1 cellular context compared by ENCODE assay signal in the genomic region with DNA sequence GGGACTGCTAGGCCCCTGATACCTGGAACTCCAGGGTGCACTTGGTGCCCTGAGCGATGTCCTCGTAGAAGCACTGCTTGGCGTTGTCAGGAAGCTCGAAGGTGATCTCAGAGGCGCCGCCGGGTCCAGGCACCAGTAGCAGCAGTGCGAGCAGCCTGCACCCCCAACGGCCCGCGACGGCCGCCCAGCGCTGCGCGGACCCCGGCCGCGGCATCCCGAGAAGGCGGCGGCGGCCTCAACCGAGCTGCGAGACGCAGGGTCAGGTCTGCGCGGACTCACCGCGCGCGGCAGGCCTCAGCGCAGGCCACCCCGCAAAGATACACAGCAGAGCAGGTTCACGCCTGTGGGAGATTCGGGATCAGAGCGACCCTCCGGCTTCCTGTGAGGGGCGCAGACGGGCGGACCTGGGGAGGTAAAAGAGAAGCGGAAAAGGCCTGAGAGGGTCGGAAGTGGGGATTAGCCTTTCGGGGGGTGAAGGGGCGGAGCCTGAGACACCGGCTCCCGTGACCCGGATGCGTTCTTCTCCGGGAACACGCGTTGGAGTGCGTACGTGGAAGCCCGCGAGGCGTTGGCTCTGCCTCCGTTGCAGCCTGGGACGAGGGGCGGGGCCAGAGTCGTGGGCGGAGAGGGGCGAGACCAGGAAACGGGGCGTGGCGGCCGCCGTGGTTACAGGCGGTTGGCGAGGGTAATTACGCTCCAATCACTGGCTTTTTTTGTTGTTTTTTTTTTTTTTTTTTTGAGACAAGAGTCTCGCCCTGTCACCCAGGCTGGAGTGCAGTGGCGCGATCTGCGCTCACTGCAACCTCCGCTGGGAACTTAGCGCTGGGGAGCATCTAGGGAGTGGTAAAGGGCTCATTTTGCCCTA.
TF ChIP-seq lines count a peak whose summit lies in the region.

Gene TMED7 (minus strand): TSS at position 458 of the 865 bp plus-strand sequence. CDS start 244 bp downstream, at position 214.

TF ChIP-seq in K562, 482 proteins besides CTCF, POLR2A, EP300 and RAD21 (continued from another document):
- TF ChIP-seq, protein P1, sequence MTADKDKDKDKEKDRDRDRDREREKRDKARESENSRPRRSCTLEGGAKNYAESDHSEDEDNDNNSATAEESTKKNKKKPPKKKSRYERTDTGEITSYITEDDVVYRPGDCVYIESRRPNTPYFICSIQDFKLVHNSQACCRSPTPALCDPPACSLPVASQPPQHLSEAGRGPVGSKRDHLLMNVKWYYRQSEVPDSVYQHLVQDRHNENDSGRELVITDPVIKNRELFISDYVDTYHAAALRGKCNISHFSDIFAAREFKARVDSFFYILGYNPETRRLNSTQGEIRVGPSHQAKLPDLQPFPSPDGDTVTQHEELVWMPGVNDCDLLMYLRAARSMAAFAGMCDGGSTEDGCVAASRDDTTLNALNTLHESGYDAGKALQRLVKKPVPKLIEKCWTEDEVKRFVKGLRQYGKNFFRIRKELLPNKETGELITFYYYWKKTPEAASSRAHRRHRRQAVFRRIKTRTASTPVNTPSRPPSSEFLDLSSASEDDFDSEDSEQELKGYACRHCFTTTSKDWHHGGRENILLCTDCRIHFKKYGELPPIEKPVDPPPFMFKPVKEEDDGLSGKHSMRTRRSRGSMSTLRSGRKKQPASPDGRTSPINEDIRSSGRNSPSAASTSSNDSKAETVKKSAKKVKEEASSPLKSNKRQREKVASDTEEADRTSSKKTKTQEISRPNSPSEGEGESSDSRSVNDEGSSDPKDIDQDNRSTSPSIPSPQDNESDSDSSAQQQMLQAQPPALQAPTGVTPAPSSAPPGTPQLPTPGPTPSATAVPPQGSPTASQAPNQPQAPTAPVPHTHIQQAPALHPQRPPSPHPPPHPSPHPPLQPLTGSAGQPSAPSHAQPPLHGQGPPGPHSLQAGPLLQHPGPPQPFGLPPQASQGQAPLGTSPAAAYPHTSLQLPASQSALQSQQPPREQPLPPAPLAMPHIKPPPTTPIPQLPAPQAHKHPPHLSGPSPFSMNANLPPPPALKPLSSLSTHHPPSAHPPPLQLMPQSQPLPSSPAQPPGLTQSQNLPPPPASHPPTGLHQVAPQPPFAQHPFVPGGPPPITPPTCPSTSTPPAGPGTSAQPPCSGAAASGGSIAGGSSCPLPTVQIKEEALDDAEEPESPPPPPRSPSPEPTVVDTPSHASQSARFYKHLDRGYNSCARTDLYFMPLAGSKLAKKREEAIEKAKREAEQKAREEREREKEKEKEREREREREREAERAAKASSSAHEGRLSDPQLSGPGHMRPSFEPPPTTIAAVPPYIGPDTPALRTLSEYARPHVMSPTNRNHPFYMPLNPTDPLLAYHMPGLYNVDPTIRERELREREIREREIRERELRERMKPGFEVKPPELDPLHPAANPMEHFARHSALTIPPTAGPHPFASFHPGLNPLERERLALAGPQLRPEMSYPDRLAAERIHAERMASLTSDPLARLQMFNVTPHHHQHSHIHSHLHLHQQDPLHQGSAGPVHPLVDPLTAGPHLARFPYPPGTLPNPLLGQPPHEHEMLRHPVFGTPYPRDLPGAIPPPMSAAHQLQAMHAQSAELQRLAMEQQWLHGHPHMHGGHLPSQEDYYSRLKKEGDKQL (CRISPR knock-in tag; IDR thresholded peaks at IDR 0.05; ENCODE audit: borderline replicate concordance): no peak
- no peak; the same call in 1 of the 2 replicates for TF ChIP-seq HOXB6 (CRISPR knock-in tag; IDR thresholded peaks at IDR 0.05; ENCODE audit: borderline replicate concordance)
- peak; percentile 98 for TF ChIP-seq EGR1 (conservative IDR thresholded peaks at IDR 0.05)
- no peak for TF ChIP-seq PTRF (tag; IDR thresholded peaks at IDR 0.05)
- TF ChIP-seq CHCHD3 (CRISPR knock-in tag; IDR thresholded peaks at IDR 0.05): no peak
